9 cellular contexts compared by ENCODE assay signal in genomic region chr1:154938604-154939399, GRCh38. TPM values are rescaled to one million over a fixed set of nuclear protein-coding genes. Genes with fewer than 3 reads are reported as not detected.
A peak's percentile ranks its signal among the peaks of the same experiment; 100 is the strongest.
DNase-seq lines count a peak whose midpoint lies in the region; ATAC-seq and TF ChIP-seq lines count a peak whose summit lies in the region.
"Had no signal": no experiment of that assay in that cellular context is flagged by ENCODE, and none has a peak within 500 bp of the region (broad histone marks: within the 10 kb centered on the region; RNA-seq: fewer than 3 reads in every experiment).

No MANE protein-coding gene starts in this region.

- intact Hi-C loops in spleen (cut with DNase I; ENCODE audit: low total_unique reads) = no loop called here

- no peaks in the 10 kb centered on the region; the same call in 1 of the 2 replicates for H3K9me2 ChIP-seq in GM23338 (ENCODE audit: insufficient read depth)

- no peaks in the 10 kb centered on the region for H4K20me1 ChIP-seq in GM23338 (replicated peaks; ENCODE audit: insufficient read depth)

- peaks cover 27% of the 10 kb centered on the region for H3K27me3 Mint-ChIP-seq in GM23338 (ENCODE audit: insufficient read depth, low read depth, poor library complexity)
- peaks cover 3% of the 10 kb centered on the region; the same call in 1 of the 2 replicates for H3K27me3 Mint-ChIP-seq in WTC11 (ENCODE audit: low read depth)

- no peak for TF ChIP-seq POLR2A in spleen (IDR thresholded peaks at IDR 0.05)

- H3F3A ChIP-seq in GM23338 (replicated peaks; ENCODE audit: low read depth) = peaks cover 10% of the 10 kb centered on the region

- CTCF ChIA-PET in WTC11 (lab: Charles Lee) = interaction anchor here (0.9 to 1.9 kb wide), 4 partner anchors 32 to 379 kb away, joined by 3 to 4 read pairs (median 4); partner anchors contain the start of gene SHC1

- TF ChIP-seq CTCF in GM23338 (conservative IDR thresholded peaks at IDR 0.05; ENCODE audit: low read depth in 2 of 2) (no peak), WTC11 (IDR thresholded peaks at IDR 0.05) (no peak), foreskin keratinocyte (conservative IDR thresholded peaks at IDR 0.05) (no peak), spleen (IDR thresholded peaks at IDR 0.05 in 8 of 11, conservative IDR thresholded peaks at IDR 0.05 in 3 of 11) (no peak)

- no peaks in the 10 kb centered on the region; the same call in 1 of the 2 replicates for H3K79me2 ChIP-seq in GM23338 (replicated peaks; ENCODE audit: insufficient read depth)

- H3K36me3 ChIP-seq in GM23338 (ENCODE audit: insufficient read depth) (no peaks in the 10 kb centered on the region), spleen (no peaks in the 10 kb centered on the region)

- H3K4me3 Mint-ChIP-seq in GM23338 (no peak overlapping the region; the same call in 2 of the 3 replicates), WTC11 (0 out of 2 replicates have a peak overlapping the region, but pooled peaks have one; percentile 92)

- H3K27me3 ChIP-seq in GM23338 (ENCODE audit: insufficient read depth) (no peaks in the 10 kb centered on the region; the same call in 1 of the 2 replicates), foreskin keratinocyte (no peaks in the 10 kb centered on the region), spleen (replicated peaks in 1 of 7) (no peaks in the 10 kb centered on the region)

- H3K27ac Mint-ChIP-seq in GM23338 (peak overlapping the region; percentile 24; the same call in 1 of the 2 replicates), WTC11 (peak overlapping the region; percentile 43)

- peaks cover 3% of the 10 kb centered on the region; the same call in 1 of the 3 replicates for H3K9me3 Mint-ChIP-seq in GM23338
- H3K9me3 Mint-ChIP-seq in WTC11 = no peaks in the 10 kb centered on the region

- H3K4me3 ChIP-seq in GM23338 (no peak overlapping the region), spleen (no peak overlapping the region)

- no peak overlapping the region for H3K27ac ChIP-seq in GM23338 (ENCODE audit: low read depth)
- peak overlapping the region; percentile 100 for H3K27ac ChIP-seq in foreskin keratinocyte
- H3K27ac ChIP-seq in spleen = peak overlapping the region; percentile 94 to 99 (median 98)

- DNase-seq in GM23338 (ENCODE audit: low spot score) (no peak), WTC11 (ENCODE audit: low spot score) (no peak), foreskin keratinocyte (no peak), spleen (no peak), ACHN (no peak), pons (ENCODE audit: low spot score) (no peak)
- DNase-seq: NCI-H146 had no signal

- no peaks in the 10 kb centered on the region for H3K9me3 ChIP-seq in spleen

- WGBS in spleen, 5 donors = 91 to 99% (median 95%) methylated on average over 7 of the region's 7 CpGs

- no peak overlapping the region for H3K4me2 ChIP-seq in GM23338

- H3K4me1 Mint-ChIP-seq in GM23338 (peaks cover 26% of the 10 kb centered on the region), WTC11 (peaks cover 30% of the 10 kb centered on the region)

- H3K36me3 Mint-ChIP-seq in GM23338 (ENCODE audit: low read depth) = peaks cover 4% of the 10 kb centered on the region; the same call in 1 of the 3 replicates
- no peaks in the 10 kb centered on the region; the same call in 1 of the 2 replicates for H3K36me3 Mint-ChIP-seq in WTC11

- no peak overlapping the region for H2AFZ ChIP-seq in GM23338

- H3K4me1 ChIP-seq in GM23338 (ENCODE audit: insufficient read depth) = peaks cover 19% of the 10 kb centered on the region
- H3K4me1 ChIP-seq in foreskin keratinocyte = no peaks in the 10 kb centered on the region
- peaks cover 54 to 93% (median 72%) of the 10 kb centered on the region in 6 donors for H3K4me1 ChIP-seq in spleen

- POLR2A ChIA-PET in WTC11 (lab: Charles Lee) = interaction anchor here (0.7 kb wide), 1 partner anchor 32 kb away, joined by 3 read pairs; the partner anchor contains the start of gene SHC1

- ATAC-seq in GM23338 (no peak), WTC11 (no peak), foreskin keratinocyte (no peak), HG03280 (IDR thresholded peaks at IDR 0.05; ENCODE audit: unreplicated experiment) (no peak), GM21576 (IDR thresholded peaks at IDR 0.05; ENCODE audit: unreplicated experiment) (no peak)

- in situ Hi-C loops in ACHN (cut with HindIII; ENCODE audit: low pct_ligation_motif_present, low pct_unique_long_range_greater_than_20kb, low sequenced_read_pairs) = no loop called here

TF ChIP-seq in GM23338, 12 proteins besides CTCF, POLR2A, EP300 and RAD21 (continues in another document):
- TF ChIP-seq ETS1 (IDR thresholded peaks at IDR 0.05) = no peak

TF ChIP-seq in WTC11, 78 proteins besides CTCF, POLR2A, EP300 and RAD21:
- TF ChIP-seq ZNF121 (CRISPR knock-in tag; IDR thresholded peaks at IDR 0.05) = peak; percentile 81; the same call in 1 of the 2 replicates
- no peak for TF ChIP-seq JAZF1 (CRISPR knock-in tag; IDR thresholded peaks at IDR 0.05)

RNA-seq across cellular contexts. Expression of gene PMVK, which starts 2.3 kb away (rescaled TPM):
- total RNA-seq in GM23338 (2014; rRNA removed; shearing (Covaris generic)) = 8.1 and 11.2 TPM in 2 replicates
- polyA plus RNA-seq in GM23338 (2016; fragmentation: Nextera tagmentation; extraction: Ambion mirVana) (22.2 and 25.0 TPM in 2 replicates), foreskin keratinocyte (50.9 and 55.2 TPM in 2 replicates), spleen (10 to 100 TPM; 30.3 to 68.8 (median 42.2) TPM)
- total RNA-seq in WTC11 (2021) (26.8 to 38.7 TPM (median 36.8 TPM) in 3 replicates), foreskin keratinocyte (18.2 and 22.0 TPM in 2 replicates), spleen (10 to 100 TPM; 12.4 to 50.6 (median 33.8) TPM)

RNA-seq across cellular contexts. Expression of gene PBXIP1, which starts 17.1 kb away (rescaled TPM):
- total RNA-seq in GM23338 (2014; rRNA removed; shearing (Covaris generic)) = 29.6 and 31.8 TPM in 2 replicates
- polyA plus RNA-seq in GM23338 (2016; fragmentation: Nextera tagmentation; extraction: Ambion mirVana) (6.5 and 7.0 TPM in 2 replicates), foreskin keratinocyte (8.6 and 15.4 TPM in 2 replicates), spleen (10 to 100 TPM; 55.5 to 75.7 (median 62.2) TPM)
- total RNA-seq in WTC11 (2021) (26.5 to 30.7 TPM (median 28.4 TPM) in 3 replicates), foreskin keratinocyte (12.1 and 20.8 TPM in 2 replicates), spleen (100 to 1,000 TPM in 3 of 7 donors, 10 to 100 TPM in 4; 70.2 to 125 (median 95.0) TPM)

RNA-seq across cellular contexts. Expression of gene PYGO2, which starts 22.8 kb away (rescaled TPM):
- total RNA-seq in GM23338 (2014; rRNA removed; shearing (Covaris generic)) = 28.7 and 29.0 TPM in 2 replicates
- polyA plus RNA-seq in GM23338 (2016; fragmentation: Nextera tagmentation; extraction: Ambion mirVana) = 11.0 and 13.2 TPM in 2 replicates
- 37.4 to 38.8 TPM (median 38.0 TPM) in 3 replicates for total RNA-seq in WTC11 (2021)
- 24.7 and 27.3 TPM in 2 replicates for total RNA-seq in foreskin keratinocyte
- 17.1 and 19.4 TPM in 2 replicates for polyA plus RNA-seq in foreskin keratinocyte
- total RNA-seq in spleen = 10 to 100 TPM; 28.4 to 36.6 (median 35.5) TPM
- polyA plus RNA-seq in spleen = 10 to 100 TPM; 19.8 to 35.7 (median 19.9) TPM

RNA-seq across cellular contexts. Expression of gene SHC1, which starts 31.7 kb away (rescaled TPM):
- total RNA-seq in GM23338 (2014; rRNA removed; shearing (Covaris generic)) = 196 and 211 TPM in 2 replicates
- polyA plus RNA-seq in GM23338 (2016; fragmentation: Nextera tagmentation; extraction: Ambion mirVana) = 108 and 117 TPM in 2 replicates
- total RNA-seq in WTC11 (2021) = 180 to 199 TPM (median 180 TPM) in 3 replicates
- total RNA-seq in foreskin keratinocyte = 187 and 211 TPM in 2 replicates
- polyA plus RNA-seq in foreskin keratinocyte = 135 and 145 TPM in 2 replicates
- total RNA-seq in spleen = 100 to 1,000 TPM in 4 of 7 donors, 10 to 100 TPM in 3; 63.4 to 133 (median 108) TPM
- polyA plus RNA-seq in spleen = 10 to 100 TPM; 36.8 to 49.8 (median 48.6) TPM

RNA-seq across cellular contexts. Expression of gene CKS1B, which starts 35.7 kb away (rescaled TPM):
- total RNA-seq in GM23338 (2014; rRNA removed; shearing (Covaris generic)) = 296 and 392 TPM in 2 replicates
- polyA plus RNA-seq in GM23338 (2016; fragmentation: Nextera tagmentation; extraction: Ambion mirVana) = 562 and 617 TPM in 2 replicates
- 258 to 301 TPM (median 278 TPM) in 3 replicates for total RNA-seq in WTC11 (2021)
- 236 and 285 TPM in 2 replicates for total RNA-seq in foreskin keratinocyte
- 332 and 402 TPM in 2 replicates for polyA plus RNA-seq in foreskin keratinocyte
- 10 to 100 TPM; 15.7 to 42.5 (median 27.2) TPM for total RNA-seq in spleen
- polyA plus RNA-seq in spleen = 10 to 100 TPM; 17.0 to 51.5 (median 43.2) TPM
